ENCODE assay signal across 1 cellular context in genomic region chr16:46817961-46818360, GRCh38.
TF ChIP-seq lines count a peak whose summit lies in the region.

No MANE protein-coding gene starts in this region.

TF ChIP-seq in HEK293, 187 proteins besides CTCF, POLR2A, EP300 and RAD21 (continued from another document):
- TF ChIP-seq PATZ1 (tag by site-specific recombination; IDR thresholded peaks at IDR 0.05) (no peak), ZEB2 (tag by site-specific recombination; IDR thresholded peaks at IDR 0.05) (no peak), ZNF660 (tag by site-specific recombination; IDR thresholded peaks at IDR 0.05) (no peak), ZBTB17 (tag by site-specific recombination; IDR thresholded peaks at IDR 0.05) (no peak), ZNF423 (tag by site-specific recombination; IDR thresholded peaks at IDR 0.05) (no peak), PRDM1 (tag by site-specific recombination; IDR thresholded peaks at IDR 0.05) (peak; percentile 61; the same call in 1 of the 2 replicates), ZNF473 (tag by site-specific recombination; IDR thresholded peaks at IDR 0.05) (no peak)
